Comparison of ENCODE assay signal across 8 cellular contexts in the genomic region with DNA sequence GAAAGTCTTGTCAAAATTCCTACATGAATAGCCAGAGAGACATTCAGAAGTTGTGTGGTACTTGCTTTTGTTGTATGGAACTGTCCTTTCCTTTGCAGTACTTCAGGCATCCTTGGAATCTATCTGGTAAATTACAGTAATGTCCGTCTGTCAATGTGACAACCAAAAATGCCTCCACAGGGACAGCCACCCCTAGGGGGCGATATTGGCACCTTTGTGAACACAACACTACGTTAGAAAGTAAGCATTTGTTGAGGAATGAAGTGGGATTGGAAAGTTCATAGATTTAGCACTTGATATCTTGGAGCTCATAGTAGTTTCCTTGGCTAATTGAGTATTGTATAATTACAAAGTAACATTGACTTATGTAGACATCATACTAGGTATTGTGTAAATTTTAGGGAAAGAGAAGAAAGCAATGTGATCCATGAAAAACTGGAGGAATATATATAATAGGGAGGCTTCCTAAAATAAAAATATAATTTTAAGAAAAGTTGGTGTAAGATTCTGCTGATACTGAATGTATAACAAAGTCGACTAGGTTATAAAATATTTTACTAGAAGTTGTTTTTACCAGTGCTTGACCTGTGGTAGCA. TPM values are rescaled to one million over a fixed set of nuclear protein-coding genes. Genes with fewer than 3 reads are reported as not detected.
DNase-seq lines count a peak whose midpoint lies in the region; ATAC-seq and TF ChIP-seq lines count a peak whose summit lies in the region.

No MANE protein-coding gene starts in this region.

- no peaks in the 10 kb centered on the region for H3K9me3 ChIP-seq in CD4-positive, CD25-positive, alpha-beta regulatory T cell (ENCODE audit: control insufficient read depth in 2 of 2, low read length in 2 of 2)
- H3K9me3 ChIP-seq in WERI-Rb-1 (ENCODE audit: severe bottlenecking), result no peaks in the 10 kb centered on the region

- no peak overlapping the region for H3K27ac Mint-ChIP-seq in CD4-positive, CD25-positive, alpha-beta regulatory T cell
- H3K27ac Mint-ChIP-seq in mesothelial cell of epicardium, result no peak overlapping the region

- peaks cover 5% of the 10 kb centered on the region for H3K27me3 Mint-ChIP-seq in CD4-positive, CD25-positive, alpha-beta regulatory T cell
- no peaks in the 10 kb centered on the region for H3K27me3 Mint-ChIP-seq in mesothelial cell of epicardium (ENCODE audit: low read depth)

- no peak for ATAC-seq in CD4-positive, CD25-positive, alpha-beta regulatory T cell (ENCODE audit: low read depth in 2 of 2)
- ATAC-seq in GM18861 (IDR thresholded peaks at IDR 0.05; ENCODE audit: unreplicated experiment) (peak; percentile 68), HG03135 (IDR thresholded peaks at IDR 0.05; ENCODE audit: unreplicated experiment) (no peak)

- H3K4me3 ChIP-seq in CD4-positive, CD25-positive, alpha-beta regulatory T cell (ENCODE audit: low read depth, low read length), result no peak overlapping the region
- H3K4me3 ChIP-seq in WERI-Rb-1 (ENCODE audit: low read depth, low read length), result no peak overlapping the region
- H3K4me3 ChIP-seq in coronary artery, result no peak overlapping the region

- H3K27ac ChIP-seq in CD4-positive, CD25-positive, alpha-beta regulatory T cell (ENCODE audit: insufficient read depth, low read length, poor library complexity, severe bottlenecking), result no peak overlapping the region
- H3K27ac ChIP-seq in WERI-Rb-1 (no peak overlapping the region), coronary artery (no peak overlapping the region)

- H3K4me1 ChIP-seq in CD4-positive, CD25-positive, alpha-beta regulatory T cell (ENCODE audit: control insufficient read depth, insufficient read depth, low read length, poor library complexity, severe bottlenecking), result no peaks in the 10 kb centered on the region

- H3K9me3 Mint-ChIP-seq in CD4-positive, CD25-positive, alpha-beta regulatory T cell, result peaks cover 0 to 5% (median 0%) of the 10 kb centered on the region in 7 donors
- peaks cover 30% of the 10 kb centered on the region for H3K9me3 Mint-ChIP-seq in mesothelial cell of epicardium

- DNase-seq in CD4-positive, CD25-positive, alpha-beta regulatory T cell, result peak; percentile 4 to 52 (median 21)
- DNase-seq in HuH-7.5 (ENCODE audit: low spot score), result peak; percentile 38
- peak; percentile 86 for DNase-seq in WERI-Rb-1
- DNase-seq in coronary artery (ENCODE audit: low spot score), result no peak
- peak; percentile 34 to 74 for DNase-seq in mesothelial cell of epicardium (ENCODE audit: low spot score in 2 of 2, unreplicated experiment in 2 of 2)
- DNase-seq in stimulated activated naive CD4-positive, alpha-beta T cell treated with Interleukin-2 at 50 U/mL for 16 hours (lab: John Stamatoyannopoulos, UW), result peak; percentile 53

- peaks cover under 1% of the 10 kb centered on the region for H3K27me3 ChIP-seq in CD4-positive, CD25-positive, alpha-beta regulatory T cell (ENCODE audit: control insufficient read depth, insufficient read depth, low read length)
- H3K27me3 ChIP-seq in WERI-Rb-1 (ENCODE audit: insufficient read depth, low read depth, severe bottlenecking), result no peaks in the 10 kb centered on the region

- H3K36me3 Mint-ChIP-seq in CD4-positive, CD25-positive, alpha-beta regulatory T cell, result no peaks in the 10 kb centered on the region
- peaks cover 43% of the 10 kb centered on the region for H3K36me3 Mint-ChIP-seq in mesothelial cell of epicardium

- TF ChIP-seq CTCF in WERI-Rb-1 (IDR thresholded peaks at IDR 0.05; ENCODE audit: low read depth, low read length), result peak; percentile 77
- TF ChIP-seq CTCF in coronary artery (IDR thresholded peaks at IDR 0.05), result peak; percentile 15
- peak; percentile 59 for TF ChIP-seq CTCF in mesothelial cell of epicardium (IDR thresholded peaks at IDR 0.05; ENCODE audit: unreplicated experiment)

- H3K36me3 ChIP-seq in CD4-positive, CD25-positive, alpha-beta regulatory T cell (ENCODE audit: control insufficient read depth, insufficient read depth, low read length), result no peaks in the 10 kb centered on the region
- peaks cover 31% of the 10 kb centered on the region for H3K36me3 ChIP-seq in WERI-Rb-1

- no peak overlapping the region for H3K4me3 Mint-ChIP-seq in CD4-positive, CD25-positive, alpha-beta regulatory T cell
- no peak overlapping the region for H3K4me3 Mint-ChIP-seq in mesothelial cell of epicardium

- H3K4me1 Mint-ChIP-seq in CD4-positive, CD25-positive, alpha-beta regulatory T cell, result peaks cover 0 to 2% (median 0%) of the 10 kb centered on the region in 4 donors
- H3K4me1 Mint-ChIP-seq in mesothelial cell of epicardium, result no peaks in the 10 kb centered on the region

RNA-seq across cellular contexts. Expression of a gene that starts 32.7 kb away (rescaled TPM):
- total RNA-seq in CD4-positive, CD25-positive, alpha-beta regulatory T cell, result 0.49 TPM
- polyA plus RNA-seq in CD4-positive, CD25-positive, alpha-beta regulatory T cell, result not detected
- total RNA-seq in mesothelial cell of epicardium, result 19.6 to 25.5 TPM (median 24.3 TPM) in 3 replicates

Comparison
In these comparisons a context has a peak if more than half of its experiments do, and no peak if none do; other contexts are left out.
1. CTCF ChIP-seq: peak in every context shown above with its lines; median percentile 77 in WERI-Rb-1; 59 in mesothelial cell of epicardium; 15 in coronary artery.
2. RNA of a gene that starts 32.7 kb away (total RNA-seq): 19.6 to 25.5 TPM in mesothelial cell of epicardium; 0.49 TPM in CD4-positive, CD25-positive, alpha-beta regulatory T cell (single experiment); every median in the first group is over 10 times any median in the second.